ENCODE assay signal across 8 cellular contexts in the genomic region with DNA sequence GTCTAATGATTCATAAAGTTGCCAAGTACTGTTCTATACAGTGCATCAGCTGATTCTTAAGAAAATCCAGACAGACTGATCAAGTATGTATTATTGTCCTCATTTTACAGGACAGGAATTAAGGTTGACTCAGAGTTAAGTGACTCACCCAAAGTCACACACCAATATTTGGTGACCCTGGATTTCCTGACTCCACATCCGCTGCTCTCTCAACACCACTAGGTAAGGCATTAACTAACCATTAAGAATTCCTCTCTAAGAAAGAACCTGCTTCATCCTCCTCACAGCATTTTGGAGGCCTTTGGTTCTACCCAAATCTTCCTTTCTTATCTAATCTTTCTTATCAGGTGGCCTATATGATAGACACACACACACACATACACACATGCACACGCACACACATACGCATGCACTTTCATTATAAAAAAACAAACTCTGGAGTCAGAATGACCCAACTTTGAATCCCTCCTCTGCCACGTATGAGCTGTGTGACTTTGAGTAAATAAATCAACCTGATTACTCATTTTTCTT.
DNase-seq lines count a peak whose midpoint lies in the region; ATAC-seq and TF ChIP-seq lines count a peak whose summit lies in the region.

No MANE protein-coding gene starts in this region.

- ATAC-seq in foreskin keratinocyte (peak; percentile 49), GM21576 (IDR thresholded peaks at IDR 0.05; ENCODE audit: unreplicated experiment) (no peak)

- peaks cover 20 to 49% (median 30%) of the 10 kb centered on the region in 10 experiments for H3K4me1 ChIP-seq in BLaER1 treated with 17β-estradiol and CSF1 and Interleukin-3, amounts not matched to agents 10 nM and 100 nM
- H3K4me1 ChIP-seq in foreskin keratinocyte: no peaks in the 10 kb centered on the region

- peaks cover 0 to 36% (median 0%) of the 10 kb centered on the region in 11 experiments; a peak in 4 of 22 replicates for H3K36me3 ChIP-seq in BLaER1 treated with 17β-estradiol and CSF1 and Interleukin-3, amounts not matched to agents 10 nM and 100 nM

- no peak for TF ChIP-seq CTCF in HFF-Myc (IDR thresholded peaks at IDR 0.05; ENCODE audit: low read depth, low read length, missing control alignments)
- TF ChIP-seq CTCF in foreskin keratinocyte (conservative IDR thresholded peaks at IDR 0.05): no peak

- H3K4me2 ChIP-seq in BLaER1 treated with 17β-estradiol and CSF1 and Interleukin-3, amounts not matched to agents 10 nM and 100 nM: peak overlapping the region in 9 of 11 experiments; percentile 37 to 91 (median 77); a peak in 15 of 22 replicates

- no peak overlapping the region for H3K4me3 ChIP-seq in BLaER1 treated with 17β-estradiol and CSF1 and Interleukin-3, amounts not matched to agents 10 nM and 100 nM
- H3K4me3 ChIP-seq in HFF-Myc (replicated peaks; ENCODE audit: low read depth, low read length): no peak overlapping the region

- H3K27me3 ChIP-seq in BLaER1 treated with 17β-estradiol and CSF1 and Interleukin-3, amounts not matched to agents 10 nM and 100 nM: no peaks in the 10 kb centered on the region
- peaks cover 15% of the 10 kb centered on the region for H3K27me3 ChIP-seq in foreskin keratinocyte

- peak; percentile 52 for DNase-seq in HFF-Myc (ENCODE audit: extremely low read depth, low read depth)
- DNase-seq in T-helper 9 cell: peak; percentile 22
- DNase-seq in foreskin keratinocyte: no peak
- DNase-seq in NCI-H2107 treated with DMSO at 0.1 percent for 48 hours (lab: John Stamatoyannopoulos, UW; ENCODE audit: unreplicated experiment): no peak
- DNase-seq in iPS-NIHi11 (ENCODE audit: low spot score): no peak
- no peak for DNase-seq in NCI-H748 (lab: John Stamatoyannopoulos, UW; ENCODE audit: unreplicated experiment)

- H3K27ac ChIP-seq in BLaER1 treated with 17β-estradiol and CSF1 and Interleukin-3, amounts not matched to agents 10 nM and 100 nM: peak overlapping the region in 1 of 11 experiments; percentile 53; a peak in 1 of 22 replicates
- H3K27ac ChIP-seq in foreskin keratinocyte: no peak overlapping the region

- peaks cover 14 to 29% (median 24%) of the 10 kb centered on the region in 11 experiments; a peak in 21 of 22 replicates for H3K9me3 ChIP-seq in BLaER1 treated with 17β-estradiol and CSF1 and Interleukin-3, amounts not matched to agents 10 nM and 100 nM (replicated peaks in 1 of 11)

- H4K20me1 ChIP-seq in BLaER1 treated with 17β-estradiol and CSF1 and Interleukin-3, amounts not matched to agents 10 nM and 100 nM: peaks cover 0 to 49% (median 0%) of the 10 kb centered on the region in 11 experiments; a peak in 4 of 22 replicates

- no peak overlapping the region for H3K9ac ChIP-seq in BLaER1 treated with 17β-estradiol and CSF1 and Interleukin-3, amounts not matched to agents 10 nM and 100 nM

Comparison
In these comparisons a context has a peak if more than half of its experiments do, and no peak if none do; other contexts are left out.
1. DNase-seq: peak in HFF-Myc (single experiment) and T-helper 9 cell (single experiment); none in foreskin keratinocyte (0 of 2), NCI-H2107 treated with DMSO at 0.1 percent for 48 hours (single experiment), iPS-NIHi11 (single experiment) and NCI-H748 (single experiment).